In the genomic region with DNA sequence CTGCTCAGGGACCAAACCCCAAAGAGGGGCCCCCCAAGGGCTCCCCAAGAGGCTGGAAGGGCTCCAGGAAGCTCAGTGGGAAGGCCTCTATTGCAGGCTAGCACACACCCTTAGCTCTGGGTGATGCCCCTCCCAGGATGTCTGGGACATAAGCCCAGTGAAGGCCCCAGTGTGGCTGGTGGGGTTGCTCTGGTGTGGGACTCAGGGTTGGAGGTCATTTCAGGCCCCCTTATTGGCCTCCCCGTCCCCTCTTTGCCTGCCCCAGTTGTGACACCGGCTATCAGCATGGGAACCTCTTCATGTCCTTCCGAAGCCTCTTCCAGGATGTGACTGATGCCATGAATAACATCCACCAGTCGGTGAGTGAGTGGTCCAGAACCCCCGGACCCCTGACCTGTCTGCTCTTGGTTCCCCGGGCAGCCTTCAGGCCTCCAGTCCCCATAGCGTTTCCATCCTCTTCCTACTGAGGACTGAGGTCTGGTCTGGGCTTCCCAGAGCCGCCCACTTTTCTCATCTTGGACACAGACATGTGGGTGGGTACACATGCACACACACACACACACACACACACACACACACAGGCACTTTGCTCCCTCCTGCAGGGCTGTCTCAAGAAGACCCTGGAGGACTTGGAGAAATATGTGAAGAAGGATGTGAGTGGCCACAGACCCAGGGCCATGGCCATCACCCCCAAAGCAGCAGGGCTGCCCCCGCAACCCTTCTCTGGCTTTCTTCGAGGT, we compare ENCODE assay signal across 1 cellular context.
TF ChIP-seq lines count a peak whose summit lies in the region.

No MANE protein-coding gene starts in this region.

TF ChIP-seq in HEK293, 187 proteins besides CTCF, POLR2A, EP300 and RAD21:
- TF ChIP-seq, protein P1, sequence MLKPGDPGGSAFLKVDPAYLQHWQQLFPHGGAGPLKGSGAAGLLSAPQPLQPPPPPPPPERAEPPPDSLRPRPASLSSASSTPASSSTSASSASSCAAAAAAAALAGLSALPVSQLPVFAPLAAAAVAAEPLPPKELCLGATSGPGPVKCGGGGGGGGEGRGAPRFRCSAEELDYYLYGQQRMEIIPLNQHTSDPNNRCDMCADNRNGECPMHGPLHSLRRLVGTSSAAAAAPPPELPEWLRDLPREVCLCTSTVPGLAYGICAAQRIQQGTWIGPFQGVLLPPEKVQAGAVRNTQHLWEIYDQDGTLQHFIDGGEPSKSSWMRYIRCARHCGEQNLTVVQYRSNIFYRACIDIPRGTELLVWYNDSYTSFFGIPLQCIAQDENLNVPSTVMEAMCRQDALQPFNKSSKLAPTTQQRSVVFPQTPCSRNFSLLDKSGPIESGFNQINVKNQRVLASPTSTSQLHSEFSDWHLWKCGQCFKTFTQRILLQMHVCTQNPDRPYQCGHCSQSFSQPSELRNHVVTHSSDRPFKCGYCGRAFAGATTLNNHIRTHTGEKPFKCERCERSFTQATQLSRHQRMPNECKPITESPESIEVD (tag by site-specific recombination; IDR thresholded peaks at IDR 0.05), result no peak
- TF ChIP-seq ZFHX2 (tag by site-specific recombination; conservative IDR thresholded peaks at IDR 0.05) (peak; percentile 89), ZNF23 (tag by site-specific recombination; IDR thresholded peaks at IDR 0.05; ENCODE audit: borderline replicate concordance) (no peak), EGR2 (tag by site-specific recombination; IDR thresholded peaks at IDR 0.05; ENCODE audit: low read depth) (peak; percentile 79), ZIC2 (tag by site-specific recombination; IDR thresholded peaks at IDR 0.05) (no peak), ZNF48 (tag by site-specific recombination; IDR thresholded peaks at IDR 0.05) (no peak)
- TF ChIP-seq, protein P2, sequence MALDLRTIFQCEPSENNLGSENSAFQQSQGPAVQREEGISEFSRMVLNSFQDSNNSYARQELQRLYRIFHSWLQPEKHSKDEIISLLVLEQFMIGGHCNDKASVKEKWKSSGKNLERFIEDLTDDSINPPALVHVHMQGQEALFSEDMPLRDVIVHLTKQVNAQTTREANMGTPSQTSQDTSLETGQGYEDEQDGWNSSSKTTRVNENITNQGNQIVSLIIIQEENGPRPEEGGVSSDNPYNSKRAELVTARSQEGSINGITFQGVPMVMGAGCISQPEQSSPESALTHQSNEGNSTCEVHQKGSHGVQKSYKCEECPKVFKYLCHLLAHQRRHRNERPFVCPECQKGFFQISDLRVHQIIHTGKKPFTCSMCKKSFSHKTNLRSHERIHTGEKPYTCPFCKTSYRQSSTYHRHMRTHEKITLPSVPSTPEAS (tag by site-specific recombination; IDR thresholded peaks at IDR 0.05), result peak; percentile 45; the same call in 1 of the 2 replicates
- TF ChIP-seq, protein P3, sequence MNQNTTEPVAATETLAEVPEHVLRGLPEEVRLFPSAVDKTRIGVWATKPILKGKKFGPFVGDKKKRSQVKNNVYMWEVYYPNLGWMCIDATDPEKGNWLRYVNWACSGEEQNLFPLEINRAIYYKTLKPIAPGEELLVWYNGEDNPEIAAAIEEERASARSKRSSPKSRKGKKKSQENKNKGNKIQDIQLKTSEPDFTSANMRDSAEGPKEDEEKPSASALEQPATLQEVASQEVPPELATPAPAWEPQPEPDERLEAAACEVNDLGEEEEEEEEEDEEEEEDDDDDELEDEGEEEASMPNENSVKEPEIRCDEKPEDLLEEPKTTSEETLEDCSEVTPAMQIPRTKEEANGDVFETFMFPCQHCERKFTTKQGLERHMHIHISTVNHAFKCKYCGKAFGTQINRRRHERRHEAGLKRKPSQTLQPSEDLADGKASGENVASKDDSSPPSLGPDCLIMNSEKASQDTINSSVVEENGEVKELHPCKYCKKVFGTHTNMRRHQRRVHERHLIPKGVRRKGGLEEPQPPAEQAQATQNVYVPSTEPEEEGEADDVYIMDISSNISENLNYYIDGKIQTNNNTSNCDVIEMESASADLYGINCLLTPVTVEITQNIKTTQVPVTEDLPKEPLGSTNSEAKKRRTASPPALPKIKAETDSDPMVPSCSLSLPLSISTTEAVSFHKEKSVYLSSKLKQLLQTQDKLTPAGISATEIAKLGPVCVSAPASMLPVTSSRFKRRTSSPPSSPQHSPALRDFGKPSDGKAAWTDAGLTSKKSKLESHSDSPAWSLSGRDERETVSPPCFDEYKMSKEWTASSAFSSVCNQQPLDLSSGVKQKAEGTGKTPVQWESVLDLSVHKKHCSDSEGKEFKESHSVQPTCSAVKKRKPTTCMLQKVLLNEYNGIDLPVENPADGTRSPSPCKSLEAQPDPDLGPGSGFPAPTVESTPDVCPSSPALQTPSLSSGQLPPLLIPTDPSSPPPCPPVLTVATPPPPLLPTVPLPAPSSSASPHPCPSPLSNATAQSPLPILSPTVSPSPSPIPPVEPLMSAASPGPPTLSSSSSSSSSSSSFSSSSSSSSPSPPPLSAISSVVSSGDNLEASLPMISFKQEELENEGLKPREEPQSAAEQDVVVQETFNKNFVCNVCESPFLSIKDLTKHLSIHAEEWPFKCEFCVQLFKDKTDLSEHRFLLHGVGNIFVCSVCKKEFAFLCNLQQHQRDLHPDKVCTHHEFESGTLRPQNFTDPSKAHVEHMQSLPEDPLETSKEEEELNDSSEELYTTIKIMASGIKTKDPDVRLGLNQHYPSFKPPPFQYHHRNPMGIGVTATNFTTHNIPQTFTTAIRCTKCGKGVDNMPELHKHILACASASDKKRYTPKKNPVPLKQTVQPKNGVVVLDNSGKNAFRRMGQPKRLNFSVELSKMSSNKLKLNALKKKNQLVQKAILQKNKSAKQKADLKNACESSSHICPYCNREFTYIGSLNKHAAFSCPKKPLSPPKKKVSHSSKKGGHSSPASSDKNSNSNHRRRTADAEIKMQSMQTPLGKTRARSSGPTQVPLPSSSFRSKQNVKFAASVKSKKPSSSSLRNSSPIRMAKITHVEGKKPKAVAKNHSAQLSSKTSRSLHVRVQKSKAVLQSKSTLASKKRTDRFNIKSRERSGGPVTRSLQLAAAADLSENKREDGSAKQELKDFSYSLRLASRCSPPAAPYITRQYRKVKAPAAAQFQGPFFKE (tag by site-specific recombination; IDR thresholded peaks at IDR 0.05; ENCODE audit: borderline replicate concordance), result no peak
TF ChIP-seq in HEK293: peak in this region for 3.
